Comparison of ENCODE assay signal across 12 cellular contexts in genomic region chr15:52220896-52221660, GRCh38. TPM values are rescaled to one million over a fixed set of nuclear protein-coding genes. Genes with fewer than 3 reads are reported as not detected.
DNase-seq lines count a peak whose midpoint lies in the region; ATAC-seq lines count a peak whose summit lies in the region.
"Had no signal": no experiment of that assay in that cellular context is flagged by ENCODE, and none has a peak within 500 bp of the region (broad histone marks: within the 10 kb centered on the region; RNA-seq: fewer than 3 reads in every experiment).

No MANE protein-coding gene starts in this region.

- peak in 2 of 3 donors; percentile 35 to 72 for DNase-seq in CD4-positive, CD25-positive, alpha-beta regulatory T cell
- no peak for DNase-seq in activated naive CD4-positive, alpha-beta T cell treated with anti-CD3 and anti-CD28 coated beads, Interleukin-2, amount 50 U/mL, for 72 hours (ENCODE audit: low spot score in 2 of 2)
- DNase-seq in cerebellar nuclear complex (lab: John Stamatoyannopoulos, UW) (no peak), NCI-H774 (lab: John Stamatoyannopoulos, UW) (no peak), activated gamma-delta T cell treated with Interleukin-2 at 50 U/mL for 16 hours (no peak), NCI-H2227 (lab: John Stamatoyannopoulos, UW; ENCODE audit: unreplicated experiment) (no peak)
- DNase-seq: mammary epithelial cell, NCI-H345, right cardiac atrium had no signal

- H3K27ac ChIP-seq in CD4-positive, CD25-positive, alpha-beta regulatory T cell (ENCODE audit: insufficient read depth, low read length, poor library complexity, severe bottlenecking) = peak overlapping the region; percentile 84
- H3K27ac ChIP-seq: C4-2B had no signal

- peaks cover 4% of the 10 kb centered on the region for H3K36me3 ChIP-seq in CD4-positive, CD25-positive, alpha-beta regulatory T cell (ENCODE audit: control insufficient read depth, insufficient read depth, low read length)

- peaks cover 5 to 36% (median 26%) of the 10 kb centered on the region in 4 donors for H3K4me1 Mint-ChIP-seq in CD4-positive, CD25-positive, alpha-beta regulatory T cell

- H3K27me3 Mint-ChIP-seq in CD4-positive, CD25-positive, alpha-beta regulatory T cell = no peaks in the 10 kb centered on the region

- peak; percentile 54 to 69 for ATAC-seq in CD4-positive, CD25-positive, alpha-beta regulatory T cell (ENCODE audit: low read depth in 2 of 2)
- ATAC-seq in GM18909 (IDR thresholded peaks at IDR 0.05; ENCODE audit: poor library complexity, unreplicated experiment) (peak; percentile 37), HG03159 (IDR thresholded peaks at IDR 0.05; ENCODE audit: unreplicated experiment) (peak; percentile 22)
- peak; percentile 7 to 43 for ATAC-seq in activated naive CD4-positive, alpha-beta T cell treated with anti-CD3 and anti-CD28 coated beads, Interleukin-2, amount 50 U/mL, for 72 hours

- H3K4me1 ChIP-seq in CD4-positive, CD25-positive, alpha-beta regulatory T cell (ENCODE audit: control insufficient read depth, insufficient read depth, low read length, poor library complexity, severe bottlenecking) = peaks cover 24% of the 10 kb centered on the region

- H3K4me3 Mint-ChIP-seq in CD4-positive, CD25-positive, alpha-beta regulatory T cell = peak overlapping the region; percentile 78 to 93 (median 90)

- no peaks in the 10 kb centered on the region for H3K9me3 Mint-ChIP-seq in CD4-positive, CD25-positive, alpha-beta regulatory T cell
- H3K9me3 Mint-ChIP-seq in activated naive CD4-positive, alpha-beta T cell treated with anti-CD3 and anti-CD28 coated beads, Interleukin-2, amount 50 U/mL, for 72 hours = no peaks in the 10 kb centered on the region

- H3K27me3 ChIP-seq in CD4-positive, CD25-positive, alpha-beta regulatory T cell (ENCODE audit: control insufficient read depth, insufficient read depth, low read length) = no peaks in the 10 kb centered on the region

- peak overlapping the region; percentile 90 for H3K4me3 ChIP-seq in CD4-positive, CD25-positive, alpha-beta regulatory T cell (ENCODE audit: low read depth, low read length)

- peak overlapping the region; percentile 95 to 97 (median 96) for H3K27ac Mint-ChIP-seq in CD4-positive, CD25-positive, alpha-beta regulatory T cell
- peak overlapping the region; percentile 77 to 80 for H3K27ac Mint-ChIP-seq in activated naive CD4-positive, alpha-beta T cell treated with anti-CD3 and anti-CD28 coated beads, Interleukin-2, amount 50 U/mL, for 72 hours

- H3K36me3 Mint-ChIP-seq in CD4-positive, CD25-positive, alpha-beta regulatory T cell = peaks cover 24% of the 10 kb centered on the region
- H3K36me3 Mint-ChIP-seq in activated naive CD4-positive, alpha-beta T cell treated with anti-CD3 and anti-CD28 coated beads, Interleukin-2, amount 50 U/mL, for 72 hours = no peaks in the 10 kb centered on the region

- H3K9me3 ChIP-seq in CD4-positive, CD25-positive, alpha-beta regulatory T cell (ENCODE audit: control insufficient read depth in 2 of 2, low read length in 2 of 2) = no peaks in the 10 kb centered on the region

RNA-seq across cellular contexts. Expression of gene GNB5, which starts 29.9 kb away (rescaled TPM):
- total RNA-seq in CD4-positive, CD25-positive, alpha-beta regulatory T cell = 87.6 TPM
- 10 to 100 TPM; 64.3 to 66.5 (median 65.3) TPM for polyA plus RNA-seq in CD4-positive, CD25-positive, alpha-beta regulatory T cell
- 10 to 100 TPM; 20.5 to 24.1 TPM for total RNA-seq in activated naive CD4-positive, alpha-beta T cell treated with anti-CD3 and anti-CD28 coated beads, Interleukin-2, amount 50 U/mL, for 72 hours

Comparison
In these comparisons a context has a peak if more than half of its experiments do, and no peak if none do; other contexts are left out.
1. DNase-seq: peak in CD4-positive, CD25-positive, alpha-beta regulatory T cell (2 of 3); none in activated naive CD4-positive, alpha-beta T cell treated with anti-CD3 and anti-CD28 coated beads, Interleukin-2, amount 50 U/mL, for 72 hours (0 of 2), cerebellar nuclear complex (0 of 2), NCI-H774 (single experiment), activated gamma-delta T cell treated with Interleukin-2 at 50 U/mL for 16 hours (single experiment) and NCI-H2227 (single experiment).
2. Peak in every context shown above with its lines, with median percentiles within 50 percentile points of each other: ATAC-seq.